9 cellular contexts compared by ENCODE assay signal in genomic region chr4:183952652-183953051, GRCh38. TPM values are rescaled to one million over a fixed set of nuclear protein-coding genes. Genes with fewer than 3 reads are reported as not detected.
DNase-seq lines count a peak whose midpoint lies in the region; ATAC-seq, FAIRE-seq and TF ChIP-seq lines count a peak whose summit lies in the region.
"Not testable (repeated sequence)": the region's sequence is repeated elsewhere in the genome, so short reads cannot be mapped to it uniquely, and the experiment has no call there.
"Had no signal": no experiment of that assay in that cellular context is flagged by ENCODE, and none has a peak within 500 bp of the region (broad histone marks: within the 10 kb centered on the region; RNA-seq: fewer than 3 reads in every experiment).

No MANE protein-coding gene starts in this region.

- not testable (repeated sequence) for H3K4me3 ChIP-seq in HEK293 (ENCODE audit: low read depth, low read length); K562

- TF ChIP-seq POLR2A in K562 (conservative IDR thresholded peaks at IDR 0.05): not testable (repeated sequence)

- in situ Hi-C loops in K562 (cut with MboI): not testable (repeated sequence)

- not testable (repeated sequence) for DNase-seq in K562 (ENCODE audit: extremely low read depth in 1 of 4, low spot score in 3 of 4)

- not testable (repeated sequence) for H3K4me1 ChIP-seq in HEK293 (ENCODE audit: control insufficient read depth, insufficient read depth, low read length); K562 (replicated peaks in 1 of 2; ENCODE audit: control insufficient read depth in 2 of 2, insufficient read depth in 2 of 2, low read length in 2 of 2)

- H3K9me3 ChIP-seq in HEK293 (ENCODE audit: control insufficient read depth, insufficient read depth, low read depth, low read length); K562 (replicated peaks; ENCODE audit: control insufficient read depth, insufficient read depth, low read depth, low read length): not testable (repeated sequence)

- not testable (repeated sequence) for H4K20me1 ChIP-seq in K562 (replicated peaks; ENCODE audit: control insufficient read depth, insufficient read depth, low read length)

- CTCF ChIA-PET in HEK293 (lab: Yijun Ruan, JAX); K562 (lab: Yijun Ruan, JAX; ENCODE audit: low intra/inter-chr PET ratio): not testable (repeated sequence)

- not testable (repeated sequence) for H3K4me2 ChIP-seq in K562 (ENCODE audit: insufficient read depth, low read length)

- not testable (repeated sequence) for TF ChIP-seq RAD21 in K562 (CRISPR knock-in tag; conservative IDR thresholded peaks at IDR 0.05 in 1 of 2, IDR thresholded peaks at IDR 0.05 in 1 of 2)

- H3K9ac ChIP-seq in K562 (ENCODE audit: insufficient read depth in 1 of 2, low read depth in 2 of 2, low read length in 2 of 2): not testable (repeated sequence)

- not testable (repeated sequence) for H3K79me2 ChIP-seq in K562 (ENCODE audit: control insufficient read depth, insufficient read depth, low read length)

- H2AFZ ChIP-seq in K562 (ENCODE audit: low read depth, low read length): not testable (repeated sequence)

- not testable (repeated sequence) for H3K9me1 ChIP-seq in K562 (ENCODE audit: control insufficient read depth, insufficient read depth, low read length)

- TF ChIP-seq EP300 in K562 (IDR thresholded peaks at IDR 0.05; ENCODE audit: low read length): not testable (repeated sequence)

- H3K27me3 ChIP-seq in K562 (ENCODE audit: control insufficient read depth in 2 of 2, insufficient read depth in 2 of 2, low read length in 2 of 2): not testable (repeated sequence)

- not testable (repeated sequence) for H3K27ac ChIP-seq in HEK293 (ENCODE audit: extremely low read depth, low read depth, low read length); K562 (ENCODE audit: extremely low read depth, low read depth, low read length)

- ATAC-seq in K562: not testable (repeated sequence)

- intact Hi-C loops in K562 (cut with micrococcal nuclease): not testable (repeated sequence)

- TF ChIP-seq CTCF in HEK293 (tag by site-specific recombination; IDR thresholded peaks at IDR 0.05); K562 (IDR thresholded peaks at IDR 0.05 in 2 of 3, conservative IDR thresholded peaks at IDR 0.05 in 1 of 3; ENCODE audit: insufficient read depth in 2 of 3, low read depth in 1 of 3, low read length in 3 of 3): not testable (repeated sequence)

- BruUV-seq in K562 (replicated peaks; lab: Mats Ljungman, UMichigan): not testable (repeated sequence)

- WGBS in K562 (ENCODE audit: insufficient coverage, low coverage, missing lambda C conversion rate): 0% methylated on average over 1 of the region's 1 CpG

- not testable (repeated sequence) for FAIRE-seq in K562 (lab: Jason Lieb, UNC)

- not testable (repeated sequence) for H3K36me3 ChIP-seq in HEK293 (ENCODE audit: control insufficient read depth in 2 of 2, insufficient read depth in 1 of 2, low read length in 2 of 2); K562 (ENCODE audit: control insufficient read depth, insufficient read depth, low read length)

- POLR2A ChIA-PET in HEK293 (lab: Yijun Ruan, JAX); K562 (lab: Yijun Ruan, JAX): not testable (repeated sequence)

TF ChIP-seq in HEK293, 187 proteins besides CTCF, POLR2A, EP300 and RAD21:
- TF ChIP-seq ZNF146 (tag by site-specific recombination; IDR thresholded peaks at IDR 0.05): peak; percentile 89

TF ChIP-seq in K562, 482 proteins besides CTCF, POLR2A, EP300 and RAD21:
- peak; percentile 65 for TF ChIP-seq ZNF146 (CRISPR knock-in tag; IDR thresholded peaks at IDR 0.05; ENCODE audit: unreplicated experiment)
TF ChIP-seq in K562: peak in this region for 1; not testable (repeated sequence) for 481.

RNA-seq across cellular contexts. Expression of gene STOX2, which starts 47.5 kb away (rescaled TPM):
- not detected in 2 replicates for total RNA-seq in K562 (2011; cell fraction: chromatin; rRNA removed; ENCODE audit: low replicate concordance)
- total RNA-seq in K562 (2011; cell fraction: nucleolus; rRNA removed): not detected in 2 replicates
- total RNA-seq in K562 (2011; cell fraction: nucleoplasm; rRNA removed): not detected in 2 replicates
- total RNA-seq in K562 (2014; rRNA removed) (not detected in 2 replicates), K562 (2014; rRNA removed; fragmentation: Illumina TruSeq; extraction: Trizol) (not detected in 2 replicates), K562 (2015; rRNA removed; fragmentation: Illumina TruSeq; extraction: Trizol) (not detected in 2 replicates), K562 (2021) (not detected in 2 replicates)
- polyA plus RNA-seq in K562 (2011; rRNA removed) (not detected in 2 replicates), K562 (2014; fragmentation: Illumina TruSeq; extraction: Trizol) (not detected in 2 replicates), K562 (2014; fragmentation: Nextera tagmentation; extraction: Ambion mirVana) (not detected), K562 (2014; rRNA removed) (not detected in 2 replicates)
- not detected in 2 replicates for polyA plus RNA-seq in K562 (2011; cell fraction: cytosol; rRNA removed)
- polyA plus RNA-seq in K562 (2011; cell fraction: nucleus; rRNA removed): not detected in 2 replicates
- 0.01 and 0.08 TPM in 2 replicates for polyA plus RNA-seq in K562 (2012)
- polyA minus RNA-seq in K562 (2011; rRNA and poly(A)+ RNA removed): not detected in 2 replicates
- polyA minus RNA-seq in K562 (2011; cell fraction: cytosol; rRNA and poly(A)+ RNA removed): not detected in 2 replicates
- not detected in 2 replicates for polyA minus RNA-seq in K562 (2011; cell fraction: nucleus; rRNA and poly(A)+ RNA removed)
- total RNA-seq: B cell; CD4-positive, alpha-beta memory T cell; CD4-positive, alpha-beta T cell; CD4-positive, CD25-positive, alpha-beta regulatory T cell; CD8-positive, alpha-beta memory T cell; CD8-positive, alpha-beta T cell had no signal
- polyA plus RNA-seq: CD14-positive monocyte; CD4-positive, alpha-beta memory T cell; CD4-positive, CD25-positive, alpha-beta regulatory T cell; CD8-positive, alpha-beta memory T cell had no signal
